1 cellular context compared by ENCODE assay signal in genomic region chr10:103793920-103794883, GRCh38.
TF ChIP-seq lines count a peak whose summit lies in the region.

No MANE protein-coding gene starts in this region.

TF ChIP-seq in HepG2, 621 proteins besides CTCF, POLR2A, EP300 and RAD21 (continued from another document and continues in another):
- TF ChIP-seq PATZ1 (CRISPR knock-in tag; IDR thresholded peaks at IDR 0.05) = peak; percentile 96
- no peak for TF ChIP-seq KLF12 (CRISPR knock-in tag; IDR thresholded peaks at IDR 0.05; ENCODE audit: borderline replicate concordance)
- TF ChIP-seq KLF6 (CRISPR knock-in tag; IDR thresholded peaks at IDR 0.05) = peak; percentile 86
- no peak for TF ChIP-seq ZNF747 (CRISPR knock-in tag; IDR thresholded peaks at IDR 0.05; ENCODE audit: borderline replicate concordance)
- no peak for TF ChIP-seq LCORL (IDR thresholded peaks at IDR 0.05)
- TF ChIP-seq LCORL (CRISPR knock-in tag; IDR thresholded peaks at IDR 0.05) = peak; percentile 92
- TF ChIP-seq NFATC3 (CRISPR knock-in tag; IDR thresholded peaks at IDR 0.05) = no peak
- TF ChIP-seq ZBTB4 (CRISPR knock-in tag; IDR thresholded peaks at IDR 0.05; ENCODE audit: borderline replicate concordance) = peak; percentile 89; the same call in 1 of the 2 replicates
- TF ChIP-seq ZNF496 (CRISPR knock-in tag; IDR thresholded peaks at IDR 0.05; ENCODE audit: insufficient replicate concordance) = no peak
- TF ChIP-seq RFXANK (CRISPR knock-in tag; IDR thresholded peaks at IDR 0.05) = peak; percentile 79; the same call in 1 of the 2 replicates
- peak; percentile 89 for TF ChIP-seq KDM3A (CRISPR knock-in tag; IDR thresholded peaks at IDR 0.05; ENCODE audit: low read depth)
- no peak; the same call in 1 of the 2 replicates for TF ChIP-seq ZIK1 (CRISPR knock-in tag; IDR thresholded peaks at IDR 0.05; ENCODE audit: borderline replicate concordance, low read depth)
- peak; percentile 93 for TF ChIP-seq ZNF792 (CRISPR knock-in tag; IDR thresholded peaks at IDR 0.05)
- TF ChIP-seq REPIN1 (CRISPR knock-in tag; IDR thresholded peaks at IDR 0.05; ENCODE audit: borderline replicate concordance, low read depth) = peak; percentile 72; the same call in 1 of the 2 replicates
- no peak for TF ChIP-seq ZNF597 (CRISPR knock-in tag; IDR thresholded peaks at IDR 0.05)
- no peak for TF ChIP-seq ZNF513 (CRISPR knock-in tag; conservative IDR thresholded peaks at IDR 0.05)
- peak; percentile 30 for TF ChIP-seq ZNF407 (CRISPR knock-in tag; IDR thresholded peaks at IDR 0.05; ENCODE audit: not compliant biosample characterization)
- TF ChIP-seq ATF5 (CRISPR knock-in tag; IDR thresholded peaks at IDR 0.05; ENCODE audit: low read depth) = no peak
- TF ChIP-seq JUND (CRISPR knock-in tag; IDR thresholded peaks at IDR 0.05) = peak; percentile 73; the same call in 1 of the 2 replicates
- no peak for TF ChIP-seq TIGD3 (CRISPR knock-in tag; IDR thresholded peaks at IDR 0.05; ENCODE audit: borderline replicate concordance)
- TF ChIP-seq SAP130 (CRISPR knock-in tag; IDR thresholded peaks at IDR 0.05; ENCODE audit: low read depth) = peak; percentile 97
- TF ChIP-seq IKZF4 (CRISPR knock-in tag; IDR thresholded peaks at IDR 0.05; ENCODE audit: borderline replicate concordance, low read depth, not compliant biosample characterization) = no peak
- peak; percentile 68; the same call in 1 of the 2 replicates for TF ChIP-seq SAFB2 (CRISPR knock-in tag; IDR thresholded peaks at IDR 0.05; ENCODE audit: borderline replicate concordance, low read depth)
- TF ChIP-seq ZNF788 (CRISPR knock-in tag; IDR thresholded peaks at IDR 0.05; ENCODE audit: borderline replicate concordance) = peak; percentile 93; the same call in 1 of the 2 replicates
- TF ChIP-seq KLF13 (CRISPR knock-in tag; IDR thresholded peaks at IDR 0.05) = no peak
- peak; percentile 60; the same call in 1 of the 2 replicates for TF ChIP-seq BHLHE40 (IDR thresholded peaks at IDR 0.05; ENCODE audit: low read length)
- TF ChIP-seq ZNF282 (IDR thresholded peaks at IDR 0.05; ENCODE audit: partially characterized antibody) = no peak
- TF ChIP-seq LBX2 (CRISPR knock-in tag; IDR thresholded peaks at IDR 0.05; ENCODE audit: borderline replicate concordance) = no peak
- no peak for TF ChIP-seq MLXIP (CRISPR knock-in tag; IDR thresholded peaks at IDR 0.05; ENCODE audit: borderline replicate concordance)
